8 cellular contexts compared by ENCODE assay signal in genomic region chr18:12352188-12352587, GRCh38.
"Had no signal": no experiment of that assay in that cellular context is flagged by ENCODE, and none has a peak within 500 bp of the region (broad histone marks: within the 10 kb centered on the region; RNA-seq: fewer than 3 reads in every experiment).

No MANE protein-coding gene starts in this region.

- ATAC-seq: GM12878 had no signal

- FAIRE-seq: G401.6, GM12878, GM12891, GM12892, GM18507, GM19239 had no signal

- H3K4me3 ChIP-seq: GM12878 had no signal

- DNase-seq: GDM1, GF-D8 had no signal
